In genomic region chr6:85418059-85418458, GRCh38 we compare ENCODE assay signal across 13 cellular contexts. TPM values are rescaled to one million over a fixed set of nuclear protein-coding genes. Genes with fewer than 3 reads are reported as not detected.
DNase-seq lines count a peak whose midpoint lies in the region; ATAC-seq and TF ChIP-seq lines count a peak whose summit lies in the region.
"Had no signal": no experiment of that assay in that cellular context is flagged by ENCODE, and none has a peak within 500 bp of the region (broad histone marks: within the 10 kb centered on the region; RNA-seq: fewer than 3 reads in every experiment).

No MANE protein-coding gene starts in this region.

- in situ Hi-C loops in astrocyte of the spinal cord (cut with HindIII; ENCODE audit: low sequenced_read_pairs), result no loop called here

- H3K27ac ChIP-seq in uterus, result peak overlapping the region; percentile 52 to 78

- no peaks in the 10 kb centered on the region for H3K9me3 ChIP-seq in uterus

- H3K4me3 ChIP-seq in astrocyte of the spinal cord (ENCODE audit: low read depth, low read length), result no peak overlapping the region
- no peak overlapping the region for H3K4me3 ChIP-seq in uterus

- ATAC-seq in HG03442 (IDR thresholded peaks at IDR 0.05; ENCODE audit: unreplicated experiment) (no peak), GM21576 (IDR thresholded peaks at IDR 0.05; ENCODE audit: unreplicated experiment) (no peak)
- ATAC-seq: activated naive CD4-positive, alpha-beta T cell treated with anti-CD3 and anti-CD28 coated beads, Interleukin-2, amount 50 U/mL, for 72 hours; stimulated activated effector memory CD8-positive, alpha-beta T cell treated with anti-CD3 and anti-CD28 coated beads, Interleukin-12 subunit alpha, Interleukin-12 subunit beta, amount 100 ng/mL, for 72 hours had no signal

- no peak for TF ChIP-seq CTCF in astrocyte of the spinal cord (IDR thresholded peaks at IDR 0.05; ENCODE audit: low read depth, low read length)
- TF ChIP-seq CTCF in uterus (IDR thresholded peaks at IDR 0.05), result no peak

- no peaks in the 10 kb centered on the region for H3K36me3 ChIP-seq in uterus

- intact Hi-C loops in uterus (cut with DNase I; ENCODE audit: low total_unique reads), result no loop called here

- no peak for TF ChIP-seq POLR2A in uterus (IDR thresholded peaks at IDR 0.05)

- DNase-seq in HCEC 1CT (peak; percentile 79), astrocyte of the spinal cord (ENCODE audit: low read depth, low spot score) (peak; percentile 75), iris pigment epithelial cell (ENCODE audit: low read depth) (peak; percentile 71), uterus (no peak), cerebellar cortex (ENCODE audit: low spot score) (no peak)
- DNase-seq: activated B cell treated with CpG ODN at 0.5 μM for 24 hours; activated CD8-positive, alpha-beta memory T cell treated with anti-CD3 and anti-CD28 coated beads, Interleukin-2, amount 50 U/mL, for 48 hours; cortex of kidney; stimulated activated CD4-positive, alpha-beta T cell treated with anti-CD3 and anti-CD28 coated beads, Interleukin-4, amount 100 ng/mL, for 1 hour had no signal

- peaks cover 0 to 7% of the 10 kb centered on the region in 2 donors for H3K4me1 ChIP-seq in uterus

- no peaks in the 10 kb centered on the region for H3K27me3 ChIP-seq in uterus

RNA-seq across cellular contexts. Expression of gene NT5E, which starts 31.8 kb away (rescaled TPM):
- total RNA-seq in uterus, result 100 to 1,000 TPM in 1 of 4 donors, 10 to 100 TPM in 3; 23.5 to 136 (median 65.4) TPM

Comparison
In these comparisons a context has a peak if more than half of its experiments do, and no peak if none do; other contexts are left out.
1. DNase-seq: peak in HCEC 1CT (single experiment), astrocyte of the spinal cord (single experiment) and iris pigment epithelial cell (single experiment); none in uterus (0 of 2) and cerebellar cortex (single experiment).